8 cellular contexts compared by ENCODE assay signal in the genomic region with DNA sequence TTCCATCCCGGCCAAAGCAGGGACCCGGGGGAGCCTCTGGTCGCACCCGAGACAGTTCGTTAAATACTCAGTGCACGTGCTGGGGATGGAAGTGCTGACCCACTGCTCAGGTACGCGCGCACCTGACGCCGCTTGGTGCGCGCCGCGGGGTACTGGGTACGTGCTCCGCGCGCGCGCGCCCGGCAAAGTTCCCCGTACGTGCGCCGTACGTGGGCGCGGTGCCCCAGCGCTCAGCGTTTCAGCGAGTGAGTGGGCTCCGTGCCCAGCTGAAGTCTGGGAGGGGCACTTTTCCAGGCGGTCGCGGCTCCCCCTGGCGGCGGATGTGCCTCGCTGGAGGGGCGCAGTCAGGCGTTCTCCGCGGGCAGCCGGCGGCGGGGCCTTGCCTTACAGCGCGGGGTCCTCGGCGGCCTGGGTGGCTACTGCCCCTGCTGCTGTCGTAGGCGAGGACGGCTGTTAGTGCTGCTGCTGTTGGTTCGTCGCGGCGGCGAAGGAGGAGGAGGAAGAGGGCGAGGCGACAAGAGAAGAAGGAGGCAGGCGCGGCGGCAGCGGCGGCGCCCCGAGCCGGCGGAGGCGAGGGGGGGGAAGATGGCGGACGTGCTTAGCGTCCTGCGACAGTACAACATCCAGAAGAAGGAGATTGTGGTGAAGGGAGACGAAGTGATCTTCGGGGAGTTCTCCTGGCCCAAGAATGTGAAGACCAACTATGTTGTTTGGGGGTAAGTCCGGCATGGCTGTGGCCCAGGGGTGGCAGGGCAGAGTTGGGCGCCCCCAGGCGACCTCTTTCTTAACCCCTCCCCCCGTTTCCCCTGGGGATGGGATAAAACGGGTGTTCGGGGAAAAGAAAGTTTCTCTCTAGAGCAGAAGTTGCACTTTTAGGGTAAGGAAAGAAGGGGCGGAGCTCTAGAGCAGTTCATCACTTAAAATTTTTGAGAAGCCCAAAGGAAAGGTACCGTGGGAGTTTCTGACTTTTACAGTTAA. TPM values are rescaled to one million over a fixed set of nuclear protein-coding genes. Genes with fewer than 3 reads are reported as not detected.
DNase-seq lines count a peak whose midpoint lies in the region; ATAC-seq and TF ChIP-seq lines count a peak whose summit lies in the region.

A gene (plus strand): TSS at position 416 of the 978 bp plus-strand sequence. CDS start 170 bp downstream, at position 586.

- TF ChIP-seq RAD21 in liver (IDR thresholded peaks at IDR 0.05), result peak; percentile 91 to 94

- H3K27me3 ChIP-seq in liver (ENCODE audit: control insufficient read depth in 4 of 4, insufficient read depth in 4 of 4, low read length in 3 of 4), result no peaks in the 10 kb centered on the region

- WGBS in liver, result under 1% methylated on average over 85 of the region's 85 CpGs

- H3K9ac ChIP-seq in liver (ENCODE audit: low read depth in 1 of 2, low read length in 2 of 2), result peak within 1 kb of the TSS; percentile 88 to 92

- peaks cover 4 to 16% (median 11%) of the 10 kb centered on the region in 4 donors for H3K4me1 ChIP-seq in liver (ENCODE audit: control insufficient read depth in 4 of 4, insufficient read depth in 4 of 4, low read length in 3 of 4)

- peak within 1 kb of the TSS; percentile 98 for H3K27ac ChIP-seq in liver (ENCODE audit: low read depth in 1 of 2, low read length in 2 of 2)

- TF ChIP-seq CTCF in liver (IDR thresholded peaks at IDR 0.05; ENCODE audit: low read depth, low read length, missing input control), result peak; percentile 97

- peaks cover 4 to 7% (median 5%) of the 10 kb centered on the region in 4 donors for H3K36me3 ChIP-seq in liver (ENCODE audit: control insufficient read depth in 4 of 4, insufficient read depth in 3 of 4, low read depth in 1 of 4, low read length in 3 of 4)

- no peaks in the 10 kb centered on the region for H3K9me3 ChIP-seq in liver (ENCODE audit: control insufficient read depth in 4 of 4, low read length in 3 of 4)

- DNase-seq in CD1c-positive myeloid dendritic cell (ENCODE audit: extremely low spot score) (peak; percentile 99), NCI-H748 (lab: John Stamatoyannopoulos, UW; ENCODE audit: unreplicated experiment) (peak; percentile 95), dedifferentiated amniotic fluid mesenchymal stem cell (ENCODE audit: extremely low spot score) (peak; percentile 91)
- DNase-seq in activated CD4-positive, alpha-beta T cell treated with anti-CD3 and anti-CD28 coated beads, Interleukin-2, amount 50 U/mL, for 1 hour, result peak; percentile 99
- DNase-seq in stimulated activated CD4-positive, alpha-beta T cell treated with anti-CD3 and anti-CD28 coated beads, Interleukin-4, amount 100 ng/mL, for 24 hours, result peak; percentile 99

- ATAC-seq in GM19372 (IDR thresholded peaks at IDR 0.05; ENCODE audit: low read depth, unreplicated experiment) (peak; percentile 90), HG03558 (IDR thresholded peaks at IDR 0.05; ENCODE audit: extremely low read depth, unreplicated experiment) (peak; percentile 83)

- H3K4me3 ChIP-seq in liver (ENCODE audit: low read depth in 1 of 3, low read length in 3 of 3), result peak within 1 kb of the TSS; percentile 73 to 96 (median 89)

TF ChIP-seq in liver, 16 proteins besides CTCF, POLR2A, EP300 and RAD21:
- TF ChIP-seq NR2F2 (IDR thresholded peaks at IDR 0.05) (peak; percentile 91), SP1 (IDR thresholded peaks at IDR 0.05) (peak; percentile 80), TAF1 (conservative IDR thresholded peaks at IDR 0.05) (peak; percentile 51), EGR1 (IDR thresholded peaks at IDR 0.05; ENCODE audit: low read depth in 2 of 2) (peak; percentile 57 to 81), RXRA (IDR thresholded peaks at IDR 0.05) (peak; percentile 37 to 68), HNF4G (IDR thresholded peaks at IDR 0.05) (no peak), FOXA2 (IDR thresholded peaks at IDR 0.05) (no peak), HNF4A (conservative IDR thresholded peaks at IDR 0.05) (no peak), YY1 (IDR thresholded peaks at IDR 0.05) (peak; percentile 94), GABPA (IDR thresholded peaks at IDR 0.05 in 1 of 2, conservative IDR thresholded peaks at IDR 0.05 in 1 of 2) (peak in 1 of 2 donors; percentile 65), JUND (IDR thresholded peaks at IDR 0.05) (peak in 1 of 2 donors; percentile 44), FOXA1 (IDR thresholded peaks at IDR 0.05) (peak; percentile 89)
- TF ChIP-seq, protein P1, sequence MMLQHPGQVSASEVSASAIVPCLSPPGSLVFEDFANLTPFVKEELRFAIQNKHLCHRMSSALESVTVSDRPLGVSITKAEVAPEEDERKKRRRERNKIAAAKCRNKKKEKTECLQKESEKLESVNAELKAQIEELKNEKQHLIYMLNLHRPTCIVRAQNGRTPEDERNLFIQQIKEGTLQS (IDR thresholded peaks at IDR 0.05), result no peak
- TF ChIP-seq, protein P2, sequence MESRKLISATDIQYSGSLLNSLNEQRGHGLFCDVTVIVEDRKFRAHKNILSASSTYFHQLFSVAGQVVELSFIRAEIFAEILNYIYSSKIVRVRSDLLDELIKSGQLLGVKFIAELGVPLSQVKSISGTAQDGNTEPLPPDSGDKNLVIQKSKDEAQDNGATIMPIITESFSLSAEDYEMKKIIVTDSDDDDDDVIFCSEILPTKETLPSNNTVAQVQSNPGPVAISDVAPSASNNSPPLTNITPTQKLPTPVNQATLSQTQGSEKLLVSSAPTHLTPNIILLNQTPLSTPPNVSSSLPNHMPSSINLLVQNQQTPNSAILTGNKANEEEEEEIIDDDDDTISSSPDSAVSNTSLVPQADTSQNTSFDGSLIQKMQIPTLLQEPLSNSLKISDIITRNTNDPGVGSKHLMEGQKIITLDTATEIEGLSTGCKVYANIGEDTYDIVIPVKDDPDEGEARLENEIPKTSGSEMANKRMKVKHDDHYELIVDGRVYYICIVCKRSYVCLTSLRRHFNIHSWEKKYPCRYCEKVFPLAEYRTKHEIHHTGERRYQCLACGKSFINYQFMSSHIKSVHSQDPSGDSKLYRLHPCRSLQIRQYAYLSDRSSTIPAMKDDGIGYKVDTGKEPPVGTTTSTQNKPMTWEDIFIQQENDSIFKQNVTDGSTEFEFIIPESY (IDR thresholded peaks at IDR 0.05), result peak; percentile 47
- TF ChIP-seq, protein P3, sequence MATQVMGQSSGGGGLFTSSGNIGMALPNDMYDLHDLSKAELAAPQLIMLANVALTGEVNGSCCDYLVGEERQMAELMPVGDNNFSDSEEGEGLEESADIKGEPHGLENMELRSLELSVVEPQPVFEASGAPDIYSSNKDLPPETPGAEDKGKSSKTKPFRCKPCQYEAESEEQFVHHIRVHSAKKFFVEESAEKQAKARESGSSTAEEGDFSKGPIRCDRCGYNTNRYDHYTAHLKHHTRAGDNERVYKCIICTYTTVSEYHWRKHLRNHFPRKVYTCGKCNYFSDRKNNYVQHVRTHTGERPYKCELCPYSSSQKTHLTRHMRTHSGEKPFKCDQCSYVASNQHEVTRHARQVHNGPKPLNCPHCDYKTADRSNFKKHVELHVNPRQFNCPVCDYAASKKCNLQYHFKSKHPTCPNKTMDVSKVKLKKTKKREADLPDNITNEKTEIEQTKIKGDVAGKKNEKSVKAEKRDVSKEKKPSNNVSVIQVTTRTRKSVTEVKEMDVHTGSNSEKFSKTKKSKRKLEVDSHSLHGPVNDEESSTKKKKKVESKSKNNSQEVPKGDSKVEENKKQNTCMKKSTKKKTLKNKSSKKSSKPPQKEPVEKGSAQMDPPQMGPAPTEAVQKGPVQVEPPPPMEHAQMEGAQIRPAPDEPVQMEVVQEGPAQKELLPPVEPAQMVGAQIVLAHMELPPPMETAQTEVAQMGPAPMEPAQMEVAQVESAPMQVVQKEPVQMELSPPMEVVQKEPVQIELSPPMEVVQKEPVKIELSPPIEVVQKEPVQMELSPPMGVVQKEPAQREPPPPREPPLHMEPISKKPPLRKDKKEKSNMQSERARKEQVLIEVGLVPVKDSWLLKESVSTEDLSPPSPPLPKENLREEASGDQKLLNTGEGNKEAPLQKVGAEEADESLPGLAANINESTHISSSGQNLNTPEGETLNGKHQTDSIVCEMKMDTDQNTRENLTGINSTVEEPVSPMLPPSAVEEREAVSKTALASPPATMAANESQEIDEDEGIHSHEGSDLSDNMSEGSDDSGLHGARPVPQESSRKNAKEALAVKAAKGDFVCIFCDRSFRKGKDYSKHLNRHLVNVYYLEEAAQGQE (IDR thresholded peaks at IDR 0.05), result peak; percentile 55
- TF ChIP-seq, protein P4, sequence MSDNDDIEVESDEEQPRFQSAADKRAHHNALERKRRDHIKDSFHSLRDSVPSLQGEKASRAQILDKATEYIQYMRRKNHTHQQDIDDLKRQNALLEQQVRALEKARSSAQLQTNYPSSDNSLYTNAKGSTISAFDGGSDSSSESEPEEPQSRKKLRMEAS (IDR thresholded peaks at IDR 0.05), result no peak

RNA-seq across cellular contexts. Expression of the gene that starts here (rescaled TPM):
- total RNA-seq in liver, result 10 to 100 TPM; 12.4 to 20.6 TPM
- polyA plus RNA-seq in liver, result 10 to 100 TPM in 1 of 2 donors, 1 to 10 TPM in 1; 5.8 to 12.9 TPM

Comparison
In these comparisons a context has a peak if more than half of its experiments do, and no peak if none do; other contexts are left out.
1. Peak in every context shown above with its lines: DNase-seq, ATAC-seq, H3K4me3 ChIP-seq and H3K27ac ChIP-seq.